In genomic region chr2:239804161-239805042, GRCh38 we compare ENCODE assay signal across 22 cellular contexts.
DNase-seq lines count a peak whose midpoint lies in the region; ATAC-seq and TF ChIP-seq lines count a peak whose summit lies in the region.
"Had no signal": no experiment of that assay in that cellular context is flagged by ENCODE, and none has a peak within 500 bp of the region (broad histone marks: within the 10 kb centered on the region; RNA-seq: fewer than 3 reads in every experiment).

No MANE protein-coding gene starts in this region.

- TF ChIP-seq POLR2A in stomach (IDR thresholded peaks at IDR 0.05): no peak

- TF ChIP-seq CTCF in WERI-Rb-1 (IDR thresholded peaks at IDR 0.05; ENCODE audit: low read depth, low read length) (no peak), stomach (IDR thresholded peaks at IDR 0.05) (no peak), omental fat pad (IDR thresholded peaks at IDR 0.05) (no peak)

- H3K4me1 ChIP-seq in stomach: no peaks in the 10 kb centered on the region
- H3K4me1 ChIP-seq in CD8-positive, alpha-beta memory T cell (ENCODE audit: insufficient read depth, low read length): no peaks in the 10 kb centered on the region

- peaks cover 40% of the 10 kb centered on the region for H3K27me3 Mint-ChIP-seq in T-helper 17 cell
- H3K27me3 Mint-ChIP-seq in CD8-positive, alpha-beta memory T cell: peaks cover 7 to 23% of the 10 kb centered on the region in 2 donors

- CTCF ChIA-PET in CD8-positive, alpha-beta memory T cell (lab: Charles Lee): no interaction called here

- no peak overlapping the region for H3K4me3 ChIP-seq in WERI-Rb-1 (ENCODE audit: low read depth, low read length)
- H3K4me3 ChIP-seq in stomach: no peak overlapping the region
- no peak overlapping the region for H3K4me3 ChIP-seq in CD8-positive, alpha-beta memory T cell (ENCODE audit: low read length)
- H3K4me3 ChIP-seq: hepatocyte, lung had no signal

- H3K27ac Mint-ChIP-seq in T-helper 17 cell: no peak overlapping the region
- no peak overlapping the region for H3K27ac Mint-ChIP-seq in CD8-positive, alpha-beta memory T cell
- H3K27ac Mint-ChIP-seq: activated naive CD4-positive, alpha-beta T cell treated with anti-CD3 and anti-CD28 coated beads, Interleukin-2, amount 10 ng/mL, durations not matched to agents 7 days and 5 days; CD4-positive, alpha-beta memory T cell; T-helper 2 cell treated with Interferon-gamma antibody and Interleukin-4, amounts not matched to agents 5 μg/mL and 100 μg/mL, for 36 hours had no signal

- no peaks in the 10 kb centered on the region for H3K9me3 Mint-ChIP-seq in CD8-positive, alpha-beta memory T cell
- H3K9me3 Mint-ChIP-seq: activated naive CD4-positive, alpha-beta T cell treated with anti-CD3 and anti-CD28 coated beads, Interleukin-2, amount 10 ng/mL, durations not matched to agents 7 days and 5 days; T-helper 2 cell treated with Interferon-gamma antibody and Interleukin-4, amounts not matched to agents 5 μg/mL and 100 μg/mL, for 36 hours had no signal

- no peaks in the 10 kb centered on the region for H3K36me3 Mint-ChIP-seq in T-helper 17 cell (ENCODE audit: low read depth)
- no peaks in the 10 kb centered on the region for H3K36me3 Mint-ChIP-seq in CD8-positive, alpha-beta memory T cell
- H3K36me3 Mint-ChIP-seq: activated naive CD4-positive, alpha-beta T cell treated with anti-CD3 and anti-CD28 coated beads, Interleukin-2, amount 10 ng/mL, durations not matched to agents 7 days and 5 days; CD4-positive, alpha-beta memory T cell had no signal

- ATAC-seq in left lobe of liver: no peak
- ATAC-seq in T-helper 17 cell: no peak
- ATAC-seq in omental fat pad (ENCODE audit: low FRiP score): no peak

- intact Hi-C loops in stomach (cut with DNase I; ENCODE audit: low total_unique reads): no loop called here

- DNase-seq in D341Med (ENCODE audit: low spot score) (peak; percentile 4), WERI-Rb-1 (peak; percentile 3), left lobe of liver (ENCODE audit: low spot score) (peak; percentile 31), stomach (peak; percentile 20), T-helper 17 cell (no peak), omental fat pad (ENCODE audit: low spot score) (no peak)
- no peak for DNase-seq in CD8-positive, alpha-beta memory T cell
- DNase-seq: activated CD4-positive, alpha-beta T cell treated with anti-CD3 and anti-CD28 coated beads, Interleukin-2, amount 50 U/mL, for 4 hours; activated naive CD4-positive, alpha-beta T cell treated with anti-CD3 and anti-CD28 coated beads, Interleukin-2, amount 10 ng/mL, durations not matched to agents 7 days and 5 days; activated T-cell treated with anti-CD3 and anti-CD28 coated beads, Interleukin-2, amount 50 U/mL, for 1 hour; CD4-positive, alpha-beta memory T cell; DMS53; erythroblast; foreskin fibroblast; NCI-H2081 treated with DMSO at 0.1 percent for 48 hours; NCI-H446; retina; stimulated activated CD4-positive, alpha-beta T cell treated with anti-CD3 and anti-CD28 coated beads, Interleukin-12 subunit alpha, Interleukin-12 subunit beta, amount 100 ng/mL, for 4 hours had no signal

- WGBS in stomach, 5 donors: 70 to 79% (median 74%) methylated on average over 10 to 18 of the region's 18 CpGs

- H3K9me3 ChIP-seq in WERI-Rb-1 (ENCODE audit: severe bottlenecking) (no peaks in the 10 kb centered on the region), stomach (peaks cover 0 to 5% (median 0%) of the 10 kb centered on the region in 4 donors), T-helper 17 cell (ENCODE audit: control insufficient read depth, low read length, poor library complexity, severe bottlenecking) (no peaks in the 10 kb centered on the region)
- H3K9me3 ChIP-seq in CD8-positive, alpha-beta memory T cell (ENCODE audit: low read length): no peaks in the 10 kb centered on the region

- no peaks in the 10 kb centered on the region for H3K4me1 Mint-ChIP-seq in T-helper 17 cell
- H3K4me1 Mint-ChIP-seq in CD8-positive, alpha-beta memory T cell: no peaks in the 10 kb centered on the region
- H3K4me1 Mint-ChIP-seq: activated naive CD4-positive, alpha-beta T cell treated with anti-CD3 and anti-CD28 coated beads, Interleukin-2, amount 10 ng/mL, durations not matched to agents 7 days and 5 days had no signal

- H3K27ac ChIP-seq in WERI-Rb-1 (no peak overlapping the region), stomach (no peak overlapping the region)
- no peak overlapping the region for H3K27ac ChIP-seq in CD8-positive, alpha-beta memory T cell (ENCODE audit: low read depth, low read length)
- H3K27ac ChIP-seq: hepatocyte, VCaP had no signal

- POLR2A ChIA-PET in CD8-positive, alpha-beta memory T cell (lab: Charles Lee): no interaction called here

- TF ChIP-seq EP300 in stomach (IDR thresholded peaks at IDR 0.05): no peak

- no peaks in the 10 kb centered on the region for H3K36me3 ChIP-seq in WERI-Rb-1
- H3K36me3 ChIP-seq in stomach: no peaks in the 10 kb centered on the region
- H3K36me3 ChIP-seq in CD8-positive, alpha-beta memory T cell (ENCODE audit: insufficient read depth, low read length): no peaks in the 10 kb centered on the region

- H3K27me3 ChIP-seq in WERI-Rb-1 (ENCODE audit: insufficient read depth, low read depth, severe bottlenecking): peaks cover 24% of the 10 kb centered on the region
- peaks cover 0 to 4% (median 4%) of the 10 kb centered on the region in 3 donors for H3K27me3 ChIP-seq in stomach
- no peaks in the 10 kb centered on the region for H3K27me3 ChIP-seq in CD8-positive, alpha-beta memory T cell (ENCODE audit: insufficient read depth, low read length, poor library complexity, severe bottlenecking)
- H3K27me3 ChIP-seq: hepatocyte had no signal

- H3K4me3 Mint-ChIP-seq in T-helper 17 cell: no peak overlapping the region
- H3K4me3 Mint-ChIP-seq in CD8-positive, alpha-beta memory T cell: no peak overlapping the region
- H3K4me3 Mint-ChIP-seq: activated naive CD4-positive, alpha-beta T cell treated with anti-CD3 and anti-CD28 coated beads, Interleukin-2, amount 10 ng/mL, durations not matched to agents 7 days and 5 days; CD4-positive, alpha-beta memory T cell; T-helper 2 cell treated with Interferon-gamma antibody and Interleukin-4, amounts not matched to agents 5 μg/mL and 100 μg/mL, for 36 hours had no signal

Comparison
In these comparisons a context has a peak if more than half of its experiments do, and no peak if none do; other contexts are left out.
1. DNase-seq: peak in D341Med (single experiment), WERI-Rb-1 (single experiment), left lobe of liver (single experiment) and stomach (single experiment); none in T-helper 17 cell (0 of 3), omental fat pad (single experiment) and CD8-positive, alpha-beta memory T cell (0 of 5).